Comparison of ENCODE assay signal across 8 cellular contexts in the genomic region with DNA sequence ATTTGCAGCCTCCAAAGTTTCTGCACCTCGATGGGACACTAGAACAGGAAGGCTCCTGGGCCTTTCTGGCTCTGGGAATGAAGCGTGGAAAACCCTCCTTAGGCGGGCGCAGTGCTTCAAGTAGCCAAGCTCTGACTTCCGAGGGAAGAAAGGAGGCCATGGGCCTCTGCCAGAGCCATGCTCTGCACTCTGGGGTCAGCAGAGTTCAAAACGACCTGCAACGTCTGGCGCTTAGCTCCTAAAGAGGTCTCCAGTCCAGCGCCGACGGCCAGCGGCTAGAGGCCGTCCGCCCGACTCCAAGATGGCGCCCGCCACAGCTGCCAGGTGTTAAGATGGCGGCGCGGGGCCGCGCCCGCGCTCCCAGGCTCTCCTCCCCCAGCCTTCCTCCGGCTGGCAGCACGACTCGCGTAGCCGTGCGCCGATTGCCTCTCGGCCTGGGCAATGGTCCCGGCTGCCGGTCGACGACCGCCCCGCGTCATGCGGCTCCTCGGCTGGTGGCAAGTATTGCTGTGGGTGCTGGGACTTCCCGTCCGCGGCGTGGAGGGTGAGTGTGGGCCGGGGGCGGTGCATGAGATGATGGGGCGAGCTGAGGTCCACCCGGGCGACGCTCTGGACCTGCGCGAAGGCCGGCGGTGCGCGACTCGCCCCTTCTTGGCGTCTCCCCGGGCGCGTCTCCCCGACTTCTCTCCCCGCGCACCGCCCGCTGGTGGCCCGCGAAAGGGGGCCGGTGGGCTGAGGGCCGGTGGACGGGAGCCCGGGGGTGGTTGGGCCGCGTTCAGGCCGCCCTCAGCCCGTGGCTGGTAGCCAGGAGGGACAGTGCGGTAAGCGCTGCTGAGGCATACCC. TPM values are rescaled to one million over a fixed set of nuclear protein-coding genes. Genes with fewer than 3 reads are reported as not detected.
DNase-seq lines count a peak whose midpoint lies in the region; ATAC-seq and TF ChIP-seq lines count a peak whose summit lies in the region.

A gene with protein sequence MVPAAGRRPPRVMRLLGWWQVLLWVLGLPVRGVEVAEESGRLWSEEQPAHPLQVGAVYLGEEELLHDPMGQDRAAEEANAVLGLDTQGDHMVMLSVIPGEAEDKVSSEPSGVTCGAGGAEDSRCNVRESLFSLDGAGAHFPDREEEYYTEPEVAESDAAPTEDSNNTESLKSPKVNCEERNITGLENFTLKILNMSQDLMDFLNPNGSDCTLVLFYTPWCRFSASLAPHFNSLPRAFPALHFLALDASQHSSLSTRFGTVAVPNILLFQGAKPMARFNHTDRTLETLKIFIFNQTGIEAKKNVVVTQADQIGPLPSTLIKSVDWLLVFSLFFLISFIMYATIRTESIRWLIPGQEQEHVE (plus strand): TSS at position 385 of the 844 bp plus-strand sequence. CDS start 57 bp downstream, at position 442.

- peak within 1 kb of the TSS; percentile 98 for H3K27ac Mint-ChIP-seq in activated CD4-positive, alpha-beta T cell treated with anti-CD3 and anti-CD28 coated beads, Interleukin-2, amount 10 ng/mL, durations not matched to agents 24 days and 14 days

- intact Hi-C loops in activated CD4-positive, alpha-beta T cell treated with anti-CD3 and anti-CD28 coated beads, Interleukin-2, amount 10 ng/mL, durations not matched to agents 24 days and 14 days (cut with micrococcal nuclease), result loop anchor here (1.0 to 10.0 kb wide), 4 partner anchors 29 to 499 kb away; a partner anchor contains a TSS

- peak within 1 kb of the TSS; percentile 99 for H3K4me3 Mint-ChIP-seq in activated CD4-positive, alpha-beta T cell treated with anti-CD3 and anti-CD28 coated beads, Interleukin-2, amount 10 ng/mL, durations not matched to agents 24 days and 14 days

- ATAC-seq in GM18909 (IDR thresholded peaks at IDR 0.05; ENCODE audit: poor library complexity, unreplicated experiment), result peak; percentile 83
- peak; percentile 80 for ATAC-seq in HG03175 (IDR thresholded peaks at IDR 0.05; ENCODE audit: unreplicated experiment)

- H3K27ac ChIP-seq in coronary artery, result peak within 1 kb of the TSS; percentile 97

- peak within 1 kb of the TSS; percentile 83 for H3K4me3 ChIP-seq in AG09309 (ENCODE audit: control insufficient read depth, low read depth, low read length)
- H3K4me3 ChIP-seq in coronary artery, result peak within 1 kb of the TSS; percentile 90

- DNase-seq in AG09309 (ENCODE audit: low read depth), result peak; percentile 51
- peak; percentile 57 for DNase-seq in NCI-H510A (lab: John Stamatoyannopoulos, UW)
- DNase-seq in activated CD4-positive, alpha-beta T cell treated with anti-CD3 and anti-CD28 coated beads, Interleukin-2, amount 10 ng/mL, durations not matched to agents 24 days and 14 days, result peak; percentile 95
- DNase-seq in coronary artery (ENCODE audit: low spot score), result peak; percentile 89
- DNase-seq in left kidney (ENCODE audit: low read depth, low spot score), result peak; percentile 95
- peak; percentile 81 to 82 for DNase-seq in stimulated activated CD4-positive, alpha-beta T cell treated with anti-CD3 and anti-CD28 coated beads, Interleukin-2, amount 100 ng/mL, for 24 hours

- TF ChIP-seq CTCF in AG09309 (IDR thresholded peaks at IDR 0.05; ENCODE audit: control insufficient read depth, insufficient read depth, low read depth, low read length, missing control alignments) (no peak), coronary artery (IDR thresholded peaks at IDR 0.05) (no peak)

- H3K9me3 Mint-ChIP-seq in activated CD4-positive, alpha-beta T cell treated with anti-CD3 and anti-CD28 coated beads, Interleukin-2, amount 10 ng/mL, durations not matched to agents 24 days and 14 days, result no peaks in the 10 kb centered on the region

- H3K36me3 Mint-ChIP-seq in activated CD4-positive, alpha-beta T cell treated with anti-CD3 and anti-CD28 coated beads, Interleukin-2, amount 10 ng/mL, durations not matched to agents 24 days and 14 days (ENCODE audit: low read depth), result peaks cover 23% of the 10 kb centered on the region

- H3K27me3 Mint-ChIP-seq in activated CD4-positive, alpha-beta T cell treated with anti-CD3 and anti-CD28 coated beads, Interleukin-2, amount 10 ng/mL, durations not matched to agents 24 days and 14 days, result no peaks in the 10 kb centered on the region

- H3K4me1 Mint-ChIP-seq in activated CD4-positive, alpha-beta T cell treated with anti-CD3 and anti-CD28 coated beads, Interleukin-2, amount 10 ng/mL, durations not matched to agents 24 days and 14 days, result peaks cover 30% of the 10 kb centered on the region

RNA-seq across cellular contexts. Expression of the gene that starts here (rescaled TPM):
- total RNA-seq in activated CD4-positive, alpha-beta T cell treated with anti-CD3 and anti-CD28 coated beads, Interleukin-2, amount 10 ng/mL, durations not matched to agents 24 days and 14 days, result 46.2 and 51.3 TPM in 2 replicates

Comparison
In these comparisons a context has a peak if more than half of its experiments do, and no peak if none do; other contexts are left out.
1. Peak in every context shown above with its lines: DNase-seq, ATAC-seq, H3K4me3 ChIP-seq and H3K27ac ChIP-seq.